1 cellular context compared by ENCODE assay signal in genomic region chr11:1875093-1875785, GRCh38.
TF ChIP-seq lines count a peak whose summit lies in the region.

No MANE protein-coding gene starts in this region.

TF ChIP-seq in HepG2, 621 proteins besides CTCF, POLR2A, EP300 and RAD21:
- TF ChIP-seq ZMYM3 (CRISPR knock-in tag; IDR thresholded peaks at IDR 0.05) (peak; percentile 62; the same call in 1 of the 2 replicates), JDP2 (CRISPR knock-in tag; IDR thresholded peaks at IDR 0.05; ENCODE audit: borderline replicate concordance) (no peak)
